Comparison of ENCODE assay signal across 26 cellular contexts in genomic region chr1:55134152-55134808, GRCh38.
"Had no signal": no experiment of that assay in that cellular context is flagged by ENCODE, and none has a peak within 500 bp of the region (broad histone marks: within the 10 kb centered on the region; RNA-seq: fewer than 3 reads in every experiment).

No MANE protein-coding gene starts in this region.

- H3K4me2 ChIP-seq: KMS-11 had no signal

- DNase-seq: activated CD4-positive, alpha-beta memory T cell treated with anti-CD3 and anti-CD28 coated beads for 36 hours; activated CD4-positive, alpha-beta T cell treated with anti-CD3 and anti-CD28 coated beads for 48 hours; activated CD4-positive, CD25-positive, alpha-beta regulatory T cell treated with anti-CD3 and anti-CD28 coated beads, Interleukin-2, amount 50 U/mL, for 72 hours; activated CD8-positive, alpha-beta memory T cell treated with anti-CD3 and anti-CD28 coated beads for 24 hours; activated gamma-delta T cell treated with Interleukin-2 at 50 U/mL for 16 hours; activated naive CD4-positive, alpha-beta T cell treated with anti-CD3 and anti-CD28 coated beads, Interleukin-2, amount 50 U/mL, for 16 hours; activated naive CD8-positive, alpha-beta T cell treated with anti-CD3 and anti-CD28 coated beads, Interleukin-2, amount 10 ng/mL, durations not matched to agents 7 days and 5 days; activated T-cell treated with anti-CD3 and anti-CD28 coated beads, Interleukin-2, amount 50 U/mL, for 48 hours; adrenal gland; anterior cingulate cortex; MM.1S; NCI-H1105; NCI-H1436; NCI-H1694 treated with DMSO at 0.1 percent for 48 hours; NCI-H2029 treated with DMSO at 0.1 percent for 48 hours; NCI-H345; NCI-H510A; NCI-H69; PC-3; SHP77; SW 1271 had no signal

- FAIRE-seq: RCC 7860 had no signal

- H3K9me3 ChIP-seq: adrenal gland, SJSA1 had no signal

- H3K4me3 ChIP-seq: adrenal gland, SJSA1 had no signal

- H3K27ac ChIP-seq: adrenal gland, KMS-11, SJSA1 had no signal

- H3K9ac ChIP-seq: KMS-11 had no signal

- H3K27me3 ChIP-seq: adrenal gland, SJSA1 had no signal

- ATAC-seq: PC-3, SK-N-SH treated with all-trans-retinoic acid at 6 μM for 48 hours, WTC11 had no signal
